ENCODE assay signal across 1 cellular context in genomic region chr3:8443829-8444791, GRCh38.
A peak's percentile ranks its signal among the peaks of the same experiment; 100 is the strongest.
TF ChIP-seq lines count a peak whose summit lies in the region.

No MANE protein-coding gene starts in this region.

TF ChIP-seq in HepG2, 621 proteins besides CTCF, POLR2A, EP300 and RAD21 (continued from another document and continues in another):
- TF ChIP-seq ZNF800 (CRISPR knock-in tag; IDR thresholded peaks at IDR 0.05) = peak; percentile 66; the same call in 1 of the 2 replicates
- no peak for TF ChIP-seq SAFB2 (CRISPR knock-in tag; IDR thresholded peaks at IDR 0.05; ENCODE audit: borderline replicate concordance, low read depth)
- peak; percentile 55; the same call in 1 of the 2 replicates for TF ChIP-seq ARID2 (CRISPR knock-in tag; IDR thresholded peaks at IDR 0.05; ENCODE audit: borderline replicate concordance)
- TF ChIP-seq ZBTB38 (CRISPR knock-in tag; IDR thresholded peaks at IDR 0.05) = peak; percentile 63
- TF ChIP-seq MLX (CRISPR knock-in tag; IDR thresholded peaks at IDR 0.05) = peak; percentile 50; the same call in 1 of the 2 replicates
- TF ChIP-seq FOXK2 (IDR thresholded peaks at IDR 0.05) = 0 out of 2 replicates have a peak, but pooled peaks have one; percentile 29
- TF ChIP-seq KAT2B (IDR thresholded peaks at IDR 0.05; ENCODE audit: borderline replicate concordance, low read depth, low read length) = no peak
- peak; percentile 73 for TF ChIP-seq RFX5 (IDR thresholded peaks at IDR 0.05; ENCODE audit: low read depth, low read length)
- TF ChIP-seq SOX6 (IDR thresholded peaks at IDR 0.05) = no peak
- peak; percentile 89 for TF ChIP-seq SOX6 (CRISPR knock-in tag; IDR thresholded peaks at IDR 0.05)
- no peak for TF ChIP-seq NFE2 (CRISPR knock-in tag; IDR thresholded peaks at IDR 0.05)
- no peak for TF ChIP-seq NBN (conservative IDR thresholded peaks at IDR 0.05)
- peak in 1 of 2 experiments; percentile 79; a peak in 2 of 4 replicates for TF ChIP-seq ATF4 (CRISPR knock-in tag; IDR thresholded peaks at IDR 0.05)
- peak; percentile 78 for TF ChIP-seq MIXL1 (CRISPR knock-in tag; IDR thresholded peaks at IDR 0.05)
- TF ChIP-seq CREB3 (CRISPR knock-in tag; IDR thresholded peaks at IDR 0.05) = no peak
- no peak for TF ChIP-seq FOXM1 (CRISPR knock-in tag; IDR thresholded peaks at IDR 0.05)
- TF ChIP-seq ZNF672 (CRISPR knock-in tag; IDR thresholded peaks at IDR 0.05) = no peak
- TF ChIP-seq MED13 (CRISPR knock-in tag; IDR thresholded peaks at IDR 0.05) = peak; percentile 90; the same call in 1 of the 2 replicates
- 0 out of 2 replicates have a peak, but pooled peaks have one; percentile 46 for TF ChIP-seq ZFY (CRISPR knock-in tag; IDR thresholded peaks at IDR 0.05)
- peak; percentile 95 for TF ChIP-seq RARA (CRISPR knock-in tag; IDR thresholded peaks at IDR 0.05)
- peak; percentile 45 for TF ChIP-seq ZNF781 (CRISPR knock-in tag; IDR thresholded peaks at IDR 0.05; ENCODE audit: borderline replicate concordance, not compliant biosample characterization)
- TF ChIP-seq BRF2 (CRISPR knock-in tag; IDR thresholded peaks at IDR 0.05) = 0 out of 2 replicates have a peak, but pooled peaks have one; percentile 37
- TF ChIP-seq ZNF775 (CRISPR knock-in tag; IDR thresholded peaks at IDR 0.05; ENCODE audit: borderline replicate concordance) = no peak
- no peak for TF ChIP-seq NFYB (CRISPR knock-in tag; IDR thresholded peaks at IDR 0.05)
- TF ChIP-seq NCOA2 (CRISPR knock-in tag; IDR thresholded peaks at IDR 0.05) = peak; percentile 92
- TF ChIP-seq ZNF839 (CRISPR knock-in tag; IDR thresholded peaks at IDR 0.05; ENCODE audit: borderline replicate concordance) = no peak
- 0 out of 2 replicates have a peak, but pooled peaks have one; percentile 68 for TF ChIP-seq PRDM10 (CRISPR knock-in tag; IDR thresholded peaks at IDR 0.05; ENCODE audit: low read depth)
- peak; percentile 93 for TF ChIP-seq SMAD3 (CRISPR knock-in tag; IDR thresholded peaks at IDR 0.05)
- peak; percentile 76 for TF ChIP-seq HDAC1 (CRISPR knock-in tag; IDR thresholded peaks at IDR 0.05)
- peak; percentile 92 for TF ChIP-seq BRCA1 (CRISPR knock-in tag; IDR thresholded peaks at IDR 0.05)
- TF ChIP-seq TFDP2 (CRISPR knock-in tag; IDR thresholded peaks at IDR 0.05) = no peak; the same call in 1 of the 2 replicates
- TF ChIP-seq ZNF589 (CRISPR knock-in tag; conservative IDR thresholded peaks at IDR 0.05) = 0 out of 2 replicates have a peak, but pooled peaks have one; percentile 14
- peak; percentile 85 for TF ChIP-seq HNF4A (CRISPR knock-in tag; IDR thresholded peaks at IDR 0.05)
- no peak for TF ChIP-seq ATM (IDR thresholded peaks at IDR 0.05; ENCODE audit: borderline replicate concordance)
- TF ChIP-seq DRAP1 (CRISPR knock-in tag; IDR thresholded peaks at IDR 0.05) = peak; percentile 95
- TF ChIP-seq ZNF576 (CRISPR knock-in tag; IDR thresholded peaks at IDR 0.05) = no peak
- TF ChIP-seq POGK (CRISPR knock-in tag; conservative IDR thresholded peaks at IDR 0.05) = no peak
- TF ChIP-seq CBFB (CRISPR knock-in tag; IDR thresholded peaks at IDR 0.05) = 0 out of 2 replicates have a peak, but pooled peaks have one; percentile 31
- peak; percentile 88 for TF ChIP-seq PHF21A (CRISPR knock-in tag; IDR thresholded peaks at IDR 0.05)
- TF ChIP-seq TRIM24 (CRISPR knock-in tag; IDR thresholded peaks at IDR 0.05) = no peak
- no peak for TF ChIP-seq ZNF607 (CRISPR knock-in tag; IDR thresholded peaks at IDR 0.05; ENCODE audit: borderline replicate concordance)
- peak; percentile 66; the same call in 1 of the 2 replicates for TF ChIP-seq YEATS2 (CRISPR knock-in tag; IDR thresholded peaks at IDR 0.05; ENCODE audit: borderline replicate concordance)
- peak; percentile 82 for TF ChIP-seq MEIS2 (CRISPR knock-in tag; IDR thresholded peaks at IDR 0.05)
- no peak for TF ChIP-seq ZNF567 (CRISPR knock-in tag; IDR thresholded peaks at IDR 0.05; ENCODE audit: borderline replicate concordance)
- TF ChIP-seq ZNF160 (CRISPR knock-in tag; IDR thresholded peaks at IDR 0.05) = no peak
- TF ChIP-seq MBNL3 (CRISPR knock-in tag; conservative IDR thresholded peaks at IDR 0.05) = no peak
- TF ChIP-seq ETS1 (CRISPR knock-in tag; IDR thresholded peaks at IDR 0.05) = no peak
- TF ChIP-seq ZNF503 (CRISPR knock-in tag; IDR thresholded peaks at IDR 0.05) = peak; percentile 94
- peak; percentile 94 for TF ChIP-seq ATF2 (CRISPR knock-in tag; IDR thresholded peaks at IDR 0.05)
